2 cellular contexts compared by ENCODE assay signal in genomic region chr11:119472186-119472855, GRCh38.
TF ChIP-seq lines count a peak whose summit lies in the region.

No MANE protein-coding gene starts in this region.

TF ChIP-seq in H1, 55 proteins besides CTCF, POLR2A, EP300 and RAD21:
- no peak for TF ChIP-seq SRF (IDR thresholded peaks at IDR 0.05; ENCODE audit: low read depth, low read length)
- TF ChIP-seq, protein P1, sequence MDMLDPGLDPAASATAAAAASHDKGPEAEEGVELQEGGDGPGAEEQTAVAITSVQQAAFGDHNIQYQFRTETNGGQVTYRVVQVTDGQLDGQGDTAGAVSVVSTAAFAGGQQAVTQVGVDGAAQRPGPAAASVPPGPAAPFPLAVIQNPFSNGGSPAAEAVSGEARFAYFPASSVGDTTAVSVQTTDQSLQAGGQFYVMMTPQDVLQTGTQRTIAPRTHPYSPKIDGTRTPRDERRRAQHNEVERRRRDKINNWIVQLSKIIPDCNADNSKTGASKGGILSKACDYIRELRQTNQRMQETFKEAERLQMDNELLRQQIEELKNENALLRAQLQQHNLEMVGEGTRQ (IDR thresholded peaks at IDR 0.05; ENCODE audit: low read length), result no peak
- TF ChIP-seq SIRT6 (IDR thresholded peaks at IDR 0.05; ENCODE audit: low read length), result no peak
- no peak for TF ChIP-seq JUND (IDR thresholded peaks at IDR 0.05; ENCODE audit: low read length)
- no peak for TF ChIP-seq SP2 (IDR thresholded peaks at IDR 0.05; ENCODE audit: low read length)
- TF ChIP-seq TEAD4 (IDR thresholded peaks at IDR 0.05; ENCODE audit: low read depth, low read length), result no peak
- TF ChIP-seq CREB1 (IDR thresholded peaks at IDR 0.05), result no peak
- no peak for TF ChIP-seq FOSL1 (IDR thresholded peaks at IDR 0.05; ENCODE audit: insufficient read depth, low read depth, low read length)
- TF ChIP-seq, protein P2, sequence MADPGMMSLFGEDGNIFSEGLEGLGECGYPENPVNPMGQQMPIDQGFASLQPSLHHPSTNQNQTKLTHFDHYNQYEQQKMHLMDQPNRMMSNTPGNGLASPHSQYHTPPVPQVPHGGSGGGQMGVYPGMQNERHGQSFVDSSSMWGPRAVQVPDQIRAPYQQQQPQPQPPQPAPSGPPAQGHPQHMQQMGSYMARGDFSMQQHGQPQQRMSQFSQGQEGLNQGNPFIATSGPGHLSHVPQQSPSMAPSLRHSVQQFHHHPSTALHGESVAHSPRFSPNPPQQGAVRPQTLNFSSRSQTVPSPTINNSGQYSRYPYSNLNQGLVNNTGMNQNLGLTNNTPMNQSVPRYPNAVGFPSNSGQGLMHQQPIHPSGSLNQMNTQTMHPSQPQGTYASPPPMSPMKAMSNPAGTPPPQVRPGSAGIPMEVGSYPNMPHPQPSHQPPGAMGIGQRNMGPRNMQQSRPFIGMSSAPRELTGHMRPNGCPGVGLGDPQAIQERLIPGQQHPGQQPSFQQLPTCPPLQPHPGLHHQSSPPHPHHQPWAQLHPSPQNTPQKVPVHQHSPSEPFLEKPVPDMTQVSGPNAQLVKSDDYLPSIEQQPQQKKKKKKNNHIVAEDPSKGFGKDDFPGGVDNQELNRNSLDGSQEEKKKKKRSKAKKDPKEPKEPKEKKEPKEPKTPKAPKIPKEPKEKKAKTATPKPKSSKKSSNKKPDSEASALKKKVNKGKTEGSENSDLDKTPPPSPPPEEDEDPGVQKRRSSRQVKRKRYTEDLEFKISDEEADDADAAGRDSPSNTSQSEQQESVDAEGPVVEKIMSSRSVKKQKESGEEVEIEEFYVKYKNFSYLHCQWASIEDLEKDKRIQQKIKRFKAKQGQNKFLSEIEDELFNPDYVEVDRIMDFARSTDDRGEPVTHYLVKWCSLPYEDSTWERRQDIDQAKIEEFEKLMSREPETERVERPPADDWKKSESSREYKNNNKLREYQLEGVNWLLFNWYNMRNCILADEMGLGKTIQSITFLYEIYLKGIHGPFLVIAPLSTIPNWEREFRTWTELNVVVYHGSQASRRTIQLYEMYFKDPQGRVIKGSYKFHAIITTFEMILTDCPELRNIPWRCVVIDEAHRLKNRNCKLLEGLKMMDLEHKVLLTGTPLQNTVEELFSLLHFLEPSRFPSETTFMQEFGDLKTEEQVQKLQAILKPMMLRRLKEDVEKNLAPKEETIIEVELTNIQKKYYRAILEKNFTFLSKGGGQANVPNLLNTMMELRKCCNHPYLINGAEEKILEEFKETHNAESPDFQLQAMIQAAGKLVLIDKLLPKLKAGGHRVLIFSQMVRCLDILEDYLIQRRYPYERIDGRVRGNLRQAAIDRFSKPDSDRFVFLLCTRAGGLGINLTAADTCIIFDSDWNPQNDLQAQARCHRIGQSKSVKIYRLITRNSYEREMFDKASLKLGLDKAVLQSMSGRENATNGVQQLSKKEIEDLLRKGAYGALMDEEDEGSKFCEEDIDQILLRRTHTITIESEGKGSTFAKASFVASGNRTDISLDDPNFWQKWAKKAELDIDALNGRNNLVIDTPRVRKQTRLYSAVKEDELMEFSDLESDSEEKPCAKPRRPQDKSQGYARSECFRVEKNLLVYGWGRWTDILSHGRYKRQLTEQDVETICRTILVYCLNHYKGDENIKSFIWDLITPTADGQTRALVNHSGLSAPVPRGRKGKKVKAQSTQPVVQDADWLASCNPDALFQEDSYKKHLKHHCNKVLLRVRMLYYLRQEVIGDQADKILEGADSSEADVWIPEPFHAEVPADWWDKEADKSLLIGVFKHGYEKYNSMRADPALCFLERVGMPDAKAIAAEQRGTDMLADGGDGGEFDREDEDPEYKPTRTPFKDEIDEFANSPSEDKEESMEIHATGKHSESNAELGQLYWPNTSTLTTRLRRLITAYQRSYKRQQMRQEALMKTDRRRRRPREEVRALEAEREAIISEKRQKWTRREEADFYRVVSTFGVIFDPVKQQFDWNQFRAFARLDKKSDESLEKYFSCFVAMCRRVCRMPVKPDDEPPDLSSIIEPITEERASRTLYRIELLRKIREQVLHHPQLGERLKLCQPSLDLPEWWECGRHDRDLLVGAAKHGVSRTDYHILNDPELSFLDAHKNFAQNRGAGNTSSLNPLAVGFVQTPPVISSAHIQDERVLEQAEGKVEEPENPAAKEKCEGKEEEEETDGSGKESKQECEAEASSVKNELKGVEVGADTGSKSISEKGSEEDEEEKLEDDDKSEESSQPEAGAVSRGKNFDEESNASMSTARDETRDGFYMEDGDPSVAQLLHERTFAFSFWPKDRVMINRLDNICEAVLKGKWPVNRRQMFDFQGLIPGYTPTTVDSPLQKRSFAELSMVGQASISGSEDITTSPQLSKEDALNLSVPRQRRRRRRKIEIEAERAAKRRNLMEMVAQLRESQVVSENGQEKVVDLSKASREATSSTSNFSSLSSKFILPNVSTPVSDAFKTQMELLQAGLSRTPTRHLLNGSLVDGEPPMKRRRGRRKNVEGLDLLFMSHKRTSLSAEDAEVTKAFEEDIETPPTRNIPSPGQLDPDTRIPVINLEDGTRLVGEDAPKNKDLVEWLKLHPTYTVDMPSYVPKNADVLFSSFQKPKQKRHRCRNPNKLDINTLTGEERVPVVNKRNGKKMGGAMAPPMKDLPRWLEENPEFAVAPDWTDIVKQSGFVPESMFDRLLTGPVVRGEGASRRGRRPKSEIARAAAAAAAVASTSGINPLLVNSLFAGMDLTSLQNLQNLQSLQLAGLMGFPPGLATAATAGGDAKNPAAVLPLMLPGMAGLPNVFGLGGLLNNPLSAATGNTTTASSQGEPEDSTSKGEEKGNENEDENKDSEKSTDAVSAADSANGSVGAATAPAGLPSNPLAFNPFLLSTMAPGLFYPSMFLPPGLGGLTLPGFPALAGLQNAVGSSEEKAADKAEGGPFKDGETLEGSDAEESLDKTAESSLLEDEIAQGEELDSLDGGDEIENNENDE (IDR thresholded peaks at IDR 0.05; ENCODE audit: insufficient replicate concordance, low read length), result no peak
- TF ChIP-seq EGR1 (IDR thresholded peaks at IDR 0.05; ENCODE audit: borderline replicate concordance, low read depth, low read length), result no peak
- TF ChIP-seq TCF12 (IDR thresholded peaks at IDR 0.05; ENCODE audit: low read depth, low read length), result no peak
- TF ChIP-seq NANOG (IDR thresholded peaks at IDR 0.05; ENCODE audit: insufficient read depth, low read depth, low read length, poor library complexity, severe bottlenecking), result no peak
- no peak for TF ChIP-seq POU5F1 (IDR thresholded peaks at IDR 0.05; ENCODE audit: low read depth, low read length)
- TF ChIP-seq CHD2 (IDR thresholded peaks at IDR 0.05; ENCODE audit: low read length), result no peak

TF ChIP-seq in liver, 16 proteins besides CTCF, POLR2A, EP300 and RAD21:
- TF ChIP-seq SP1 (IDR thresholded peaks at IDR 0.05), result peak; percentile 36
- no peak for TF ChIP-seq TAF1 (conservative IDR thresholded peaks at IDR 0.05)
- peak in 1 of 2 donors; percentile 16 for TF ChIP-seq JUND (IDR thresholded peaks at IDR 0.05)
- TF ChIP-seq, protein P3, sequence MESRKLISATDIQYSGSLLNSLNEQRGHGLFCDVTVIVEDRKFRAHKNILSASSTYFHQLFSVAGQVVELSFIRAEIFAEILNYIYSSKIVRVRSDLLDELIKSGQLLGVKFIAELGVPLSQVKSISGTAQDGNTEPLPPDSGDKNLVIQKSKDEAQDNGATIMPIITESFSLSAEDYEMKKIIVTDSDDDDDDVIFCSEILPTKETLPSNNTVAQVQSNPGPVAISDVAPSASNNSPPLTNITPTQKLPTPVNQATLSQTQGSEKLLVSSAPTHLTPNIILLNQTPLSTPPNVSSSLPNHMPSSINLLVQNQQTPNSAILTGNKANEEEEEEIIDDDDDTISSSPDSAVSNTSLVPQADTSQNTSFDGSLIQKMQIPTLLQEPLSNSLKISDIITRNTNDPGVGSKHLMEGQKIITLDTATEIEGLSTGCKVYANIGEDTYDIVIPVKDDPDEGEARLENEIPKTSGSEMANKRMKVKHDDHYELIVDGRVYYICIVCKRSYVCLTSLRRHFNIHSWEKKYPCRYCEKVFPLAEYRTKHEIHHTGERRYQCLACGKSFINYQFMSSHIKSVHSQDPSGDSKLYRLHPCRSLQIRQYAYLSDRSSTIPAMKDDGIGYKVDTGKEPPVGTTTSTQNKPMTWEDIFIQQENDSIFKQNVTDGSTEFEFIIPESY (IDR thresholded peaks at IDR 0.05), result no peak
- TF ChIP-seq FOXA1 (IDR thresholded peaks at IDR 0.05), result no peak
- TF ChIP-seq MAX (IDR thresholded peaks at IDR 0.05), result no peak
- peak; percentile 49 to 54 for TF ChIP-seq HNF4A (conservative IDR thresholded peaks at IDR 0.05)
- no peak for TF ChIP-seq HNF4G (IDR thresholded peaks at IDR 0.05)
- no peak for TF ChIP-seq ATF3 (IDR thresholded peaks at IDR 0.05)
- TF ChIP-seq EGR1 (IDR thresholded peaks at IDR 0.05; ENCODE audit: low read depth in 2 of 2), result no peak
- no peak for TF ChIP-seq REST (IDR thresholded peaks at IDR 0.05)
- TF ChIP-seq GABPA (IDR thresholded peaks at IDR 0.05 in 1 of 2, conservative IDR thresholded peaks at IDR 0.05 in 1 of 2), result no peak
- no peak for TF ChIP-seq FOXA2 (IDR thresholded peaks at IDR 0.05)
- TF ChIP-seq YY1 (IDR thresholded peaks at IDR 0.05), result no peak
- TF ChIP-seq RXRA (IDR thresholded peaks at IDR 0.05), result peak; percentile 71 to 75
- no peak for TF ChIP-seq NR2F2 (IDR thresholded peaks at IDR 0.05)
